Comparison of ENCODE assay signal across 25 cellular contexts in the genomic region with DNA sequence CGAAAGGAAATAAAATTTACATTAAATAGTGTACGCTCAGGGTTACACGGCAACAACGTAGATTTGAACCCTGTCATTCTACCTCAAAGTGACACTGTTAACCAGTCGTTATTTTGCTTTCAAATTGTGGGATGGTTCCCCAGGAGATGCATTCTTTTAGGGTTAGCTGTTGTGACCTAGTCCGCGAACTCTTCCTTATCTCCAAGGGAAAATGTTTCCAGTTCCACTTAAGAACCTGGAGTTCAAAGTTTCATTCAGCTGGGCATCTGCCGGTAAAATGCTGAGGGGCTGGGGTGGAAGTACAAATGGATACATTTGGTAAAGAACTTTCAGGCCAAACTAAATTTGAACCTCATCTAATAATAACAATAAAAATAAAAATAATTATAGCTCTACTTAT.
"Had no signal": no experiment of that assay in that cellular context is flagged by ENCODE, and none has a peak within 500 bp of the region (broad histone marks: within the 10 kb centered on the region; RNA-seq: fewer than 3 reads in every experiment).

No MANE protein-coding gene starts in this region.

- FAIRE-seq: endometrium, kidney had no signal

- ATAC-seq: esophagus mucosa; gastroesophageal sphincter; left cardiac atrium; sciatic nerve; stimulated activated naive B cell treated with anti-CD40 and anti-IgM and Interleukin-4, amounts not matched to agents 10 μg/mL and 1 μg/mL and 100 μg/mL, for 72 hours; stimulated activated naive CD8-positive, alpha-beta T cell treated with anti-CD3 and anti-CD28 coated beads, Interleukin-15, amount 100 ng/mL, for 72 hours; upper lobe of right lung had no signal

- H3K9me3 ChIP-seq: gastroesophageal sphincter, prostate gland, testis, tibial nerve, upper lobe of right lung, vagina had no signal

- H3K79me2 ChIP-seq: parathyroid adenoma had no signal

- H3K36me3 ChIP-seq: prostate gland, vagina had no signal

- H3K4me1 ChIP-seq: parathyroid adenoma had no signal

- DNase-seq: effector memory CD4-positive, alpha-beta T cell; glutamatergic neuron; kidney; left cardiac atrium; left ventricle myocardium superior; mesenchymal stem cell; midbrain; naive B cell; occipital lobe; retina; stimulated activated CD4-positive, alpha-beta T cell treated with anti-CD3 and anti-CD28 coated beads, Interleukin-2, amount 100 ng/mL, for 24 hours; stimulated activated CD4-positive, alpha-beta T cell treated with anti-CD3 and anti-CD28 coated beads, Interleukin-4, amount 100 ng/mL, for 4 hours; stimulated activated naive B cell treated with anti-CD40 and anti-IgM and Interleukin-4, amounts not matched to agents 10 μg/mL and 1 μg/mL and 100 μg/mL, for 72 hours; stimulated activated naive CD8-positive, alpha-beta T cell treated with anti-CD3 and anti-CD28 coated beads, Interleukin-15, amount 100 ng/mL, for 72 hours; testis; upper lobe of right lung had no signal

- H3K4me3 ChIP-seq: gastroesophageal sphincter, lung, prostate gland, testis, tibial nerve, upper lobe of right lung, vagina had no signal

- H3K27ac ChIP-seq: gastroesophageal sphincter, parathyroid adenoma, prostate gland, testis, tibial nerve, upper lobe of right lung, vagina had no signal

- H3K27me3 ChIP-seq: gastroesophageal sphincter, testis, tibial nerve, upper lobe of right lung, vagina had no signal

- H3K9ac ChIP-seq: parathyroid adenoma had no signal

- H2AFZ ChIP-seq: parathyroid adenoma had no signal
